In genomic region chr18:50839996-50840395, GRCh38 we compare ENCODE assay signal across 1 cellular context.
TF ChIP-seq lines count a peak whose summit lies in the region.

No MANE protein-coding gene starts in this region.

TF ChIP-seq in K562, 482 proteins besides CTCF, POLR2A, EP300 and RAD21 (continued from another document and continues in another):
- TF ChIP-seq SIX5 (IDR thresholded peaks at IDR 0.05; ENCODE audit: borderline replicate concordance in 1 of 2, insufficient read depth in 1 of 2, low read depth in 1 of 2, low read length in 2 of 2): no peak
- no peak for TF ChIP-seq MBD2 (IDR thresholded peaks at IDR 0.05; ENCODE audit: borderline replicate concordance, low read depth)
- TF ChIP-seq TBP (optimal IDR thresholded peaks at IDR 0.05; ENCODE audit: low read depth, low read length): peak; percentile 43
- no peak for TF ChIP-seq ELK1 (CRISPR knock-in tag; IDR thresholded peaks at IDR 0.05)
- TF ChIP-seq ZKSCAN3 (CRISPR knock-in tag; IDR thresholded peaks at IDR 0.05): no peak
- TF ChIP-seq ZFP30 (CRISPR knock-in tag; IDR thresholded peaks at IDR 0.05; ENCODE audit: borderline replicate concordance): no peak
- no peak for TF ChIP-seq TFAP4 (CRISPR knock-in tag; IDR thresholded peaks at IDR 0.05; ENCODE audit: borderline replicate concordance)
- TF ChIP-seq STAT5A (IDR thresholded peaks at IDR 0.05; ENCODE audit: borderline replicate concordance, low read length): peak; percentile 72
- no peak for TF ChIP-seq SUPT5H (IDR thresholded peaks at IDR 0.05)
- no peak for TF ChIP-seq RBM34 (IDR thresholded peaks at IDR 0.05; ENCODE audit: borderline replicate concordance, insufficient read depth, low read length)
- no peak for TF ChIP-seq E2F8 (IDR thresholded peaks at IDR 0.05; ENCODE audit: low read depth, partially characterized antibody)
- no peak for TF ChIP-seq CLOCK (CRISPR knock-in tag; IDR thresholded peaks at IDR 0.05; ENCODE audit: borderline replicate concordance)
- TF ChIP-seq SAP30 (IDR thresholded peaks at IDR 0.05; ENCODE audit: borderline replicate concordance, insufficient read depth, low read depth, low read length, poor library complexity, severe bottlenecking): no peak
- no peak for TF ChIP-seq SMAD2 (IDR thresholded peaks at IDR 0.05; ENCODE audit: low read depth, low read length)
- no peak for TF ChIP-seq FOXP4 (CRISPR knock-in tag; IDR thresholded peaks at IDR 0.05; ENCODE audit: borderline replicate concordance)
- no peak for TF ChIP-seq MAFF (IDR thresholded peaks at IDR 0.05; ENCODE audit: low read length)
- no peak for TF ChIP-seq ELF1 (tag; IDR thresholded peaks at IDR 0.05)
- peak; percentile 50 for TF ChIP-seq HDAC3 (IDR thresholded peaks at IDR 0.05; ENCODE audit: borderline replicate concordance, partially characterized antibody)
- TF ChIP-seq ATF7 (IDR thresholded peaks at IDR 0.05): peak; percentile 27; the same call in 1 of the 2 replicates
- TF ChIP-seq ZNF764 (CRISPR knock-in tag; IDR thresholded peaks at IDR 0.05; ENCODE audit: low read depth): no peak
- peak; percentile 44 to 55; a peak in 1 of 4 replicates for TF ChIP-seq ARNT (IDR thresholded peaks at IDR 0.05)
- TF ChIP-seq FOXM1 (IDR thresholded peaks at IDR 0.05; ENCODE audit: low read depth): peak; percentile 67
- TF ChIP-seq FOXM1 (CRISPR knock-in tag; IDR thresholded peaks at IDR 0.05; ENCODE audit: low read depth): no peak
- TF ChIP-seq NCOR1 (IDR thresholded peaks at IDR 0.05): peak; percentile 93
- TF ChIP-seq CAMTA2 (CRISPR knock-in tag; conservative IDR thresholded peaks at IDR 0.05): no peak
- TF ChIP-seq TAL1 (IDR thresholded peaks at IDR 0.05): peak; percentile 90
- 0 out of 2 replicates have a peak, but pooled peaks have one; percentile 63 for TF ChIP-seq NFATC3 (IDR thresholded peaks at IDR 0.05)
- TF ChIP-seq NR2C2 (CRISPR knock-in tag; IDR thresholded peaks at IDR 0.05): no peak
- TF ChIP-seq NR2C2 (tag; IDR thresholded peaks at IDR 0.05): peak; percentile 43; the same call in 1 of the 2 replicates
- peak in 1 of 2 experiments; percentile 80; a peak in 1 of 4 replicates for TF ChIP-seq ZMIZ1 (IDR thresholded peaks at IDR 0.05; ENCODE audit: low read depth in 2 of 2, low read length in 2 of 2)
- TF ChIP-seq RFX5 (IDR thresholded peaks at IDR 0.05; ENCODE audit: low read depth, low read length): no peak
- no peak for TF ChIP-seq POLR2AphosphoS2 (IDR thresholded peaks at IDR 0.05; ENCODE audit: low read length)
- TF ChIP-seq SNRNP70 (optimal IDR thresholded peaks at IDR 0.05; ENCODE audit: low read depth, low read length): no peak
- peak; percentile 79 for TF ChIP-seq ETV1 (tag; conservative IDR thresholded peaks at IDR 0.05; ENCODE audit: low read depth)
- peak; percentile 46; the same call in 1 of the 2 replicates for TF ChIP-seq ZEB2 (IDR thresholded peaks at IDR 0.05)
- TF ChIP-seq CHD4 (IDR thresholded peaks at IDR 0.05; ENCODE audit: insufficient read depth, insufficient replicate concordance, low read depth, low read length, poor library complexity, severe bottlenecking): no peak
- TF ChIP-seq RCOR1 (IDR thresholded peaks at IDR 0.05; ENCODE audit: borderline replicate concordance in 1 of 2, low read depth in 2 of 2, low read length in 2 of 2): peak in 1 of 2 experiments; percentile 83; a peak in 2 of 4 replicates
- peak; percentile 81 for TF ChIP-seq MTA2 (IDR thresholded peaks at IDR 0.05; ENCODE audit: low read depth)
- no peak for TF ChIP-seq TFE3 (CRISPR knock-in tag; IDR thresholded peaks at IDR 0.05)
- TF ChIP-seq YY1 (IDR thresholded peaks at IDR 0.05; ENCODE audit: borderline replicate concordance in 1 of 3, control insufficient read depth in 1 of 3, extremely low read depth in 1 of 3, insufficient read depth in 3 of 3, insufficient read length in 1 of 3, insufficient replicate concordance in 2 of 3, low read depth in 1 of 3, low read length in 2 of 3): peak in 1 of 3 experiments; percentile 12
- TF ChIP-seq CBX2 (IDR thresholded peaks at IDR 0.05; ENCODE audit: insufficient read depth, low read length, poor library complexity, severe bottlenecking): no peak
- TF ChIP-seq SRSF9 (IDR thresholded peaks at IDR 0.05; ENCODE audit: borderline replicate concordance, low read depth, low read length): no peak
- TF ChIP-seq ZBTB33 (CRISPR knock-in tag; IDR thresholded peaks at IDR 0.05): no peak
- no peak for TF ChIP-seq FOXA3 (CRISPR knock-in tag; conservative IDR thresholded peaks at IDR 0.05 in 1 of 2, IDR thresholded peaks at IDR 0.05 in 1 of 2)
- no peak for TF ChIP-seq SP2 (IDR thresholded peaks at IDR 0.05; ENCODE audit: extremely low read depth, low read depth, low read length, poor library complexity, severe bottlenecking)
- 0 out of 2 replicates have a peak, but pooled peaks have one; percentile 21 for TF ChIP-seq PHB2 (IDR thresholded peaks at IDR 0.05; ENCODE audit: low read depth)
- TF ChIP-seq NFIC (IDR thresholded peaks at IDR 0.05): peak; percentile 82
- 0 out of 2 replicates have a peak, but pooled peaks have one; percentile 47 for TF ChIP-seq HLTF (IDR thresholded peaks at IDR 0.05)
